1 cellular context compared by ENCODE assay signal in the genomic region with DNA sequence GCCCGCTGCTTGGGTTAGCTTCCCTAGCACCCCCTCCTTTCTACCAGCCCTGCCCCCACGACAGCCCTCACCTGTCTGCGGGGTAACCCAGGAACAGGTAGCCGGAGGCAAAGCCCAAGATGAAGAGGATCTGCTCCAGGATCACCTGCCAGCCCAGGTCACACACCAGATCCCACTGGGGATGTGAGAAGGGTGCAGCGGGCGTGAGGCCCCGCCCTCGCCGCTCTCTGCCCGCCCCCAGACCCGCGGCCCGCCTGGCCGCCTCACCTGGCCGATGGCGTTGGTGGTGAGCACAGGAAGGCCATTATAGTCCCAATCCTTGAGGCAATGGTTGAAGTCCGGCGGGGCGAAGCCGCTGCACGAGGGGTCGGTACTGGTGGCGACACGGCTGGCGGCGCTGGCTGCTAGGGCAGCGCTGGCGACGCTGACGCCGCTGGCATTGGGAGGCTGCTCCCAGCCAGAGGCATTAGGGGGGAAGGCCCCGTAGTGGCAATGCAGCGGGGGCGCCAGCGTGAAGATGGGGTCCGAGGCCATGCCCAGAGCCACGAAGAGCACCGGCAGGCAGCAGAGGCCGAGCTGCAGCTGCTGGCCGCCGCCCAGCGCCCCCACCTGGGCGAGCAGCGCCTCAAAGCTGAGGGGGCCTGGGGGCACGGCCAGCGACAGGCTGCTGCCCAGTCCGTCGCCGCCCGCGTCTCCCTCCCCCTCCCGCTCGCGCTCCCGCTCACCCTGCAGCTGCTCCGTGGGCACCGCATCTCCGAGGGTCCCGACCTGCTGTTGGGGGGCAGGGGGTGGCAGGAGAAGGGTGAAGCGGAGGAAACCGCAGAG.
A peak's percentile ranks its signal among the peaks of the same experiment; 100 is the strongest.
TF ChIP-seq lines count a peak whose summit lies in the region.

No MANE protein-coding gene starts in this region.

TF ChIP-seq in HepG2, 621 proteins besides CTCF, POLR2A, EP300 and RAD21 (continued from another document):
- TF ChIP-seq CERS6 (CRISPR knock-in tag; IDR thresholded peaks at IDR 0.05) (0 out of 2 replicates have a peak, but pooled peaks have one; percentile 16), EED (CRISPR knock-in tag; IDR thresholded peaks at IDR 0.05) (no peak), ZNF232 (CRISPR knock-in tag; IDR thresholded peaks at IDR 0.05; ENCODE audit: borderline replicate concordance) (no peak), ZNF256 (CRISPR knock-in tag; conservative IDR thresholded peaks at IDR 0.05) (no peak), WIZ (CRISPR knock-in tag; IDR thresholded peaks at IDR 0.05) (0 out of 2 replicates have a peak, but pooled peaks have one; percentile 47), NR3C1 (CRISPR knock-in tag; IDR thresholded peaks at IDR 0.05) (no peak), KLF9 (CRISPR knock-in tag; IDR thresholded peaks at IDR 0.05; ENCODE audit: low read depth) (no peak), KAT8 (CRISPR knock-in tag; IDR thresholded peaks at IDR 0.05) (no peak), NFIB (CRISPR knock-in tag; IDR thresholded peaks at IDR 0.05; ENCODE audit: borderline replicate concordance) (0 out of 2 replicates have a peak, but pooled peaks have one; percentile 87), ZNF552 (CRISPR knock-in tag; IDR thresholded peaks at IDR 0.05; ENCODE audit: borderline replicate concordance) (peak; percentile 51; the same call in 1 of the 2 replicates), MEIS2 (CRISPR knock-in tag; IDR thresholded peaks at IDR 0.05) (0 out of 2 replicates have a peak, but pooled peaks have one; percentile 14), ISL2 (CRISPR knock-in tag; IDR thresholded peaks at IDR 0.05) (no peak), FOXO1 (CRISPR knock-in tag; IDR thresholded peaks at IDR 0.05) (peak; percentile 5; the same call in 1 of the 2 replicates), DZIP1 (CRISPR knock-in tag; IDR thresholded peaks at IDR 0.05) (0 out of 2 replicates have a peak, but pooled peaks have one; percentile 14), CBX2 (IDR thresholded peaks at IDR 0.05; ENCODE audit: low read depth, low read length) (no peak), CBX2 (CRISPR knock-in tag; IDR thresholded peaks at IDR 0.05; ENCODE audit: low read depth) (0 out of 2 replicates have a peak, but pooled peaks have one; percentile 27), ZNF18 (CRISPR knock-in tag; IDR thresholded peaks at IDR 0.05; ENCODE audit: insufficient replicate concordance) (no peak), ZNF343 (CRISPR knock-in tag; IDR thresholded peaks at IDR 0.05) (peak; percentile 62; the same call in 1 of the 2 replicates), ZNF317 (CRISPR knock-in tag; IDR thresholded peaks at IDR 0.05) (no peak), MYPOP (CRISPR knock-in tag; IDR thresholded peaks at IDR 0.05) (no peak), ZNF136 (CRISPR knock-in tag; IDR thresholded peaks at IDR 0.05; ENCODE audit: low read depth) (no peak), ZNF430 (CRISPR knock-in tag; IDR thresholded peaks at IDR 0.05) (0 out of 2 replicates have a peak, but pooled peaks have one; percentile 21), ZNF768 (CRISPR knock-in tag; IDR thresholded peaks at IDR 0.05) (0 out of 2 replicates have a peak, but pooled peaks have one; percentile 10), FOSL2 (CRISPR knock-in tag; IDR thresholded peaks at IDR 0.05) (no peak), MTF2 (CRISPR knock-in tag; IDR thresholded peaks at IDR 0.05; ENCODE audit: borderline replicate concordance) (peak; percentile 9; the same call in 1 of the 2 replicates), NCOA1 (CRISPR knock-in tag; IDR thresholded peaks at IDR 0.05) (no peak)
- TF ChIP-seq, protein P1, sequence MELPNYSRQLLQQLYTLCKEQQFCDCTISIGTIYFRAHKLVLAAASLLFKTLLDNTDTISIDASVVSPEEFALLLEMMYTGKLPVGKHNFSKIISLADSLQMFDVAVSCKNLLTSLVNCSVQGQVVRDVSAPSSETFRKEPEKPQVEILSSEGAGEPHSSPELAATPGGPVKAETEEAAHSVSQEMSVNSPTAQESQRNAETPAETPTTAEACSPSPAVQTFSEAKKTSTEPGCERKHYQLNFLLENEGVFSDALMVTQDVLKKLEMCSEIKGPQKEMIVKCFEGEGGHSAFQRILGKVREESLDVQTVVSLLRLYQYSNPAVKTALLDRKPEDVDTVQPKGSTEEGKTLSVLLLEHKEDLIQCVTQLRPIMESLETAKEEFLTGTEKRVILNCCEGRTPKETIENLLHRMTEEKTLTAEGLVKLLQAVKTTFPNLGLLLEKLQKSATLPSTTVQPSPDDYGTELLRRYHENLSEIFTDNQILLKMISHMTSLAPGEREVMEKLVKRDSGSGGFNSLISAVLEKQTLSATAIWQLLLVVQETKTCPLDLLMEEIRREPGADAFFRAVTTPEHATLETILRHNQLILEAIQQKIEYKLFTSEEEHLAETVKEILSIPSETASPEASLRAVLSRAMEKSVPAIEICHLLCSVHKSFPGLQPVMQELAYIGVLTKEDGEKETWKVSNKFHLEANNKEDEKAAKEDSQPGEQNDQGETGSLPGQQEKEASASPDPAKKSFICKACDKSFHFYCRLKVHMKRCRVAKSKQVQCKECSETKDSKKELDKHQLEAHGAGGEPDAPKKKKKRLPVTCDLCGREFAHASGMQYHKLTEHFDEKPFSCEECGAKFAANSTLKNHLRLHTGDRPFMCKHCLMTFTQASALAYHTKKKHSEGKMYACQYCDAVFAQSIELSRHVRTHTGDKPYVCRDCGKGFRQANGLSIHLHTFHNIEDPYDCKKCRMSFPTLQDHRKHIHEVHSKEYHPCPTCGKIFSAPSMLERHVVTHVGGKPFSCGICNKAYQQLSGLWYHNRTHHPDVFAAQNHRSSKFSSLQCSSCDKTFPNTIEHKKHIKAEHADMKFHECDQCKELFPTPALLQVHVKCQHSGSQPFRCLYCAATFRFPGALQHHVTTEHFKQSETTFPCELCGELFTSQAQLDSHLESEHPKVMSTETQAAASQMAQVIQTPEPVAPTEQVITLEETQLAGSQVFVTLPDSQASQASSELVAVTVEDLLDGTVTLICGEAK (IDR thresholded peaks at IDR 0.05) = no peak
- TF ChIP-seq, protein P1 (CRISPR knock-in tag; IDR thresholded peaks at IDR 0.05) = peak; percentile 40; the same call in 1 of the 2 replicates
